15 cellular contexts compared by ENCODE assay signal in the genomic region with DNA sequence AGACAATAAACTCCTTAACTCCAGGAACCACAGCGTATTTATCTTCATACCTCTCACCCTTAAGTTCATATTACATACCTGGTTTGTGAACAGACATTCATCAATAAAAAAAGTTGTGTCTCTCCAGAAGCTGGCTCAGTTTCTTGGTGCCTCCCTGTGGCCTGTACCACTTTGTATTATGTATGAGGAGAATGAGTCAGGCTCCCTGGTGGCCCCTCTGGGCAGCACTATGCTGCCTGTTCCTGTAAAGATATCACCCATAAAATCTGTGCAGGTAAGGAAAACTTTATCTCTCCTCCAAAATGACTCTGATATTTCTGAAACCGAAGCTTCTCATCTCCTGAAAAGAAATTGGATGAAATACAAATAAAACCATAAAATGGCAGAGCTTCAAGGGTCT.
"Had no signal": no experiment of that assay in that cellular context is flagged by ENCODE, and none has a peak within 500 bp of the region (broad histone marks: within the 10 kb centered on the region; RNA-seq: fewer than 3 reads in every experiment).

No MANE protein-coding gene starts in this region.

- H3K4me3 ChIP-seq: ascending aorta, cardiac muscle cell, lower lobe of right lung, transverse colon had no signal

- H3K9me3 Mint-ChIP-seq: activated T-helper 1 cell treated with anti-CD3 and anti-CD28 coated beads, Interleukin-12 subunit alpha, Interleukin-12 subunit beta, Interleukin-2, Interleukin-4 antibody, amounts not matched to agents 30 ng/mL and 10 ng/mL and 1 ng/mL, durations not matched to agents 14 hours and 24 hours and 36 hours; stimulated activated effector memory CD8-positive, alpha-beta T cell treated with anti-CD3 and anti-CD28 coated beads, Interleukin-12 subunit alpha, Interleukin-12 subunit beta, amount 100 ng/mL, for 72 hours had no signal

- DNase-seq: activated CD4-positive, alpha-beta T cell treated with anti-CD3 and anti-CD28 coated beads for 48 hours; activated naive CD4-positive, alpha-beta T cell treated with Interleukin-2 at 50 U/mL for 16 hours; activated naive CD8-positive, alpha-beta T cell treated with anti-CD3 and anti-CD28 coated beads, Interleukin-2, amount 50 U/mL, for 24 hours; foreskin melanocyte; lower lobe of right lung; naive thymus-derived CD4-positive, alpha-beta T cell; posterior cingulate gyrus; T-cell; transverse colon; WERI-Rb-1 had no signal

- H3K4me1 ChIP-seq: ascending aorta, lower lobe of right lung had no signal

- H3K4me1 Mint-ChIP-seq: activated naive CD8-positive, alpha-beta T cell treated with anti-CD3 and anti-CD28 coated beads, Interleukin-2, amount 50 U/mL, for 24 hours; stimulated activated effector memory CD8-positive, alpha-beta T cell treated with anti-CD3 and anti-CD28 coated beads, Interleukin-12 subunit alpha, Interleukin-12 subunit beta, amount 100 ng/mL, for 72 hours; T-cell had no signal

- H3K9me3 ChIP-seq: lower lobe of right lung, neutrophil, transverse colon had no signal

- H3K36me3 Mint-ChIP-seq: stimulated activated effector memory CD8-positive, alpha-beta T cell treated with anti-CD3 and anti-CD28 coated beads, Interleukin-12 subunit alpha, Interleukin-12 subunit beta, amount 100 ng/mL, for 72 hours had no signal

- H3K27ac ChIP-seq: ascending aorta, cardiac muscle cell, lower lobe of right lung, neutrophil, transverse colon, WERI-Rb-1 had no signal

- H3K36me3 ChIP-seq: ascending aorta, cardiac muscle cell, lower lobe of right lung, neutrophil, transverse colon, WERI-Rb-1 had no signal

- H3K27me3 Mint-ChIP-seq: activated naive CD8-positive, alpha-beta T cell treated with anti-CD3 and anti-CD28 coated beads, Interleukin-2, amount 50 U/mL, for 24 hours; naive thymus-derived CD4-positive, alpha-beta T cell; T-cell had no signal

- H3K27ac Mint-ChIP-seq: activated naive CD8-positive, alpha-beta T cell treated with anti-CD3 and anti-CD28 coated beads, Interleukin-2, amount 50 U/mL, for 24 hours; activated T-helper 1 cell treated with anti-CD3 and anti-CD28 coated beads, Interleukin-12 subunit alpha, Interleukin-12 subunit beta, Interleukin-2, Interleukin-4 antibody, amounts not matched to agents 30 ng/mL and 10 ng/mL and 1 ng/mL, durations not matched to agents 14 hours and 24 hours and 36 hours; naive thymus-derived CD4-positive, alpha-beta T cell; stimulated activated effector memory CD8-positive, alpha-beta T cell treated with anti-CD3 and anti-CD28 coated beads, Interleukin-12 subunit alpha, Interleukin-12 subunit beta, amount 100 ng/mL, for 72 hours; T-cell had no signal

- H3K27me3 ChIP-seq: ascending aorta, cardiac muscle cell, neutrophil, transverse colon had no signal

- H3K4me3 Mint-ChIP-seq: activated naive CD8-positive, alpha-beta T cell treated with anti-CD3 and anti-CD28 coated beads, Interleukin-2, amount 50 U/mL, for 24 hours; activated T-helper 1 cell treated with anti-CD3 and anti-CD28 coated beads, Interleukin-12 subunit alpha, Interleukin-12 subunit beta, Interleukin-2, Interleukin-4 antibody, amounts not matched to agents 30 ng/mL and 10 ng/mL and 1 ng/mL, durations not matched to agents 14 hours and 24 hours and 36 hours; naive thymus-derived CD4-positive, alpha-beta T cell; stimulated activated effector memory CD8-positive, alpha-beta T cell treated with anti-CD3 and anti-CD28 coated beads, Interleukin-12 subunit alpha, Interleukin-12 subunit beta, amount 100 ng/mL, for 72 hours; T-cell had no signal
